In genomic region chr3:25086721-25087120, GRCh38 we compare ENCODE assay signal across 15 cellular contexts.
DNase-seq lines count a peak whose midpoint lies in the region; ATAC-seq and TF ChIP-seq lines count a peak whose summit lies in the region.
"Had no signal": no experiment of that assay in that cellular context is flagged by ENCODE, and none has a peak within 500 bp of the region (broad histone marks: within the 10 kb centered on the region; RNA-seq: fewer than 3 reads in every experiment).

No MANE protein-coding gene starts in this region.

- H3K4me1 ChIP-seq in HUES64 (ENCODE audit: insufficient read depth, low read length) (peaks cover 12% of the 10 kb centered on the region; the same call in 1 of the 2 replicates), mesendoderm (ENCODE audit: control insufficient read depth, low read depth, low read length) (peaks cover 2% of the 10 kb centered on the region)

- no peaks in the 10 kb centered on the region for H3K79me2 ChIP-seq in mesendoderm (ENCODE audit: control insufficient read depth, insufficient read depth, low read length)

- H3K9me3 ChIP-seq in HUES64 (ENCODE audit: insufficient read depth, low read depth, low read length) = peaks cover 4% of the 10 kb centered on the region; the same call in 1 of the 2 replicates

- H3K27ac Mint-ChIP-seq in nephron progenitor cell = peak overlapping the region; percentile 33
- no peak overlapping the region for H3K27ac Mint-ChIP-seq in naive thymus-derived CD8-positive, alpha-beta T cell
- H3K27ac Mint-ChIP-seq: CD4-positive, alpha-beta memory T cell had no signal

- H2AK5ac ChIP-seq in mesendoderm (ENCODE audit: low read length) = no peak overlapping the region

- H3K23ac ChIP-seq in mesendoderm (ENCODE audit: low read length) = no peak overlapping the region

- no peak overlapping the region for H3K4me3 ChIP-seq in HUES64 (ENCODE audit: low read length)
- no peak overlapping the region for H3K4me3 ChIP-seq in mesendoderm (ENCODE audit: low read length)

- peaks cover 21% of the 10 kb centered on the region for H3K9me3 Mint-ChIP-seq in nephron progenitor cell
- H3K9me3 Mint-ChIP-seq in naive thymus-derived CD8-positive, alpha-beta T cell = peaks cover 0 to 14% (median 3%) of the 10 kb centered on the region in 9 donors

- H3K4me3 Mint-ChIP-seq in nephron progenitor cell = no peak overlapping the region
- no peak overlapping the region for H3K4me3 Mint-ChIP-seq in naive thymus-derived CD8-positive, alpha-beta T cell
- H3K4me3 Mint-ChIP-seq: CD4-positive, alpha-beta memory T cell had no signal

- H3K4me1 Mint-ChIP-seq in nephron progenitor cell = peaks cover 60% of the 10 kb centered on the region
- H3K4me1 Mint-ChIP-seq in naive thymus-derived CD8-positive, alpha-beta T cell = no peaks in the 10 kb centered on the region
- H3K4me1 Mint-ChIP-seq: CD4-positive, alpha-beta memory T cell had no signal

- H3K36me3 ChIP-seq in HUES64 (ENCODE audit: insufficient read depth, low read length) = no peaks in the 10 kb centered on the region
- no peaks in the 10 kb centered on the region for H3K36me3 ChIP-seq in mesendoderm (ENCODE audit: control insufficient read depth, insufficient read depth, low read length)

- H3K27me3 ChIP-seq in HUES64 (ENCODE audit: insufficient read depth, low read length) (no peaks in the 10 kb centered on the region), mesendoderm (ENCODE audit: insufficient read depth, low read length, poor library complexity) (no peaks in the 10 kb centered on the region)

- no peak overlapping the region for H3K18ac ChIP-seq in mesendoderm (ENCODE audit: low read length)

- H3K9ac ChIP-seq in HUES64 (ENCODE audit: low read depth, low read length) (no peak overlapping the region), mesendoderm (ENCODE audit: low read length) (no peak overlapping the region)

- H3K27ac ChIP-seq in HUES64 (ENCODE audit: low read depth, low read length) = peak overlapping the region; percentile 26; the same call in 1 of the 2 replicates
- H3K27ac ChIP-seq in mesendoderm (ENCODE audit: low read depth, low read length) = peak overlapping the region; percentile 85

- peak overlapping the region; percentile 70 for H3K4ac ChIP-seq in mesendoderm (ENCODE audit: low read depth, low read length)

- H3K79me1 ChIP-seq in mesendoderm (ENCODE audit: low read length) = no peaks in the 10 kb centered on the region

- no peak overlapping the region for H4K8ac ChIP-seq in mesendoderm (ENCODE audit: low read depth, low read length)

- peak; percentile 95 for DNase-seq in mesendoderm
- no peak for DNase-seq in nephron progenitor cell
- DNase-seq in anterior cingulate cortex (lab: John Stamatoyannopoulos, UW) = no peak
- no peak for DNase-seq in naive thymus-derived CD8-positive, alpha-beta T cell
- DNase-seq: C1 segment of cervical spinal cord; Calu3; CD4-positive, alpha-beta memory T cell; COR-L47; DMS53; DMS79 treated with DMSO at 0.1 percent for 48 hours; GF-D8; GOT3; HCEC 1CT had no signal

- peaks cover 5% of the 10 kb centered on the region for H3K27me3 Mint-ChIP-seq in nephron progenitor cell (ENCODE audit: low read depth, poor library complexity)
- no peaks in the 10 kb centered on the region for H3K27me3 Mint-ChIP-seq in naive thymus-derived CD8-positive, alpha-beta T cell
- H3K27me3 Mint-ChIP-seq: CD4-positive, alpha-beta memory T cell had no signal

- no peaks in the 10 kb centered on the region for H3K36me3 Mint-ChIP-seq in nephron progenitor cell (ENCODE audit: low read depth)
- H3K36me3 Mint-ChIP-seq in naive thymus-derived CD8-positive, alpha-beta T cell = peaks cover 0 to 8% (median 0%) of the 10 kb centered on the region in 3 donors
- H3K36me3 Mint-ChIP-seq: CD4-positive, alpha-beta memory T cell had no signal

- TF ChIP-seq CTCF in nephron progenitor cell (IDR thresholded peaks at IDR 0.05) = no peak

- 77% methylated on average over 3 of the region's 3 CpGs for WGBS in HUES64
- WGBS in mesendoderm (ENCODE audit: extremely low coverage, insufficient coverage, low lambda C conversion rate) = no CpG with 5 or more reads among the region's 3 CpGs

- peak overlapping the region; percentile 56 for H3K56ac ChIP-seq in mesendoderm (ENCODE audit: low read length)

- H2BK15ac ChIP-seq in mesendoderm (replicated peaks; ENCODE audit: low read depth) = no peak overlapping the region

- H4K5ac ChIP-seq in mesendoderm (ENCODE audit: low read length) = no peak overlapping the region

- POLR2A ChIA-PET in naive thymus-derived CD8-positive, alpha-beta T cell (lab: Charles Lee) = no interaction called here

- peak overlapping the region; percentile 99 for H2BK5ac ChIP-seq in mesendoderm (ENCODE audit: low read length)

- no peak for ATAC-seq in GM21526 (IDR thresholded peaks at IDR 0.05; ENCODE audit: low FRiP score, unreplicated experiment)
- ATAC-seq in naive thymus-derived CD8-positive, alpha-beta T cell = no peak

- no peak overlapping the region for H3K4me2 ChIP-seq in mesendoderm (ENCODE audit: low read length)

- no peak overlapping the region for H2BK120ac ChIP-seq in mesendoderm (ENCODE audit: low read depth, low read length)
